15 cellular contexts compared by ENCODE assay signal in genomic region chr16:28413585-28413984, GRCh38. TPM values are rescaled to one million over a fixed set of nuclear protein-coding genes. Genes with fewer than 3 reads are reported as not detected.
"Had no signal": no experiment of that assay in that cellular context is flagged by ENCODE, and none has a peak within 500 bp of the region (broad histone marks: within the 10 kb centered on the region; RNA-seq: fewer than 3 reads in every experiment).

No MANE protein-coding gene starts in this region.

RNA-seq across cellular contexts. Expression of gene NPIPB6, which starts 50.3 kb away (rescaled TPM):
- total RNA-seq: dermis microvascular lymphatic vessel endothelial cell, kidney epithelial cell, mononuclear cell had no signal
- polyA plus RNA-seq: naive thymus-derived CD4-positive, alpha-beta T cell had no signal

RNA-seq across cellular contexts. Expression of gene NPIPB7, which starts 58.6 kb away (rescaled TPM):
- total RNA-seq: dermis microvascular lymphatic vessel endothelial cell, esophagus mucosa, esophagus squamous epithelium, gastrocnemius medialis, glomerular endothelial cell, heart right ventricle, kidney epithelial cell, left cardiac atrium, left lung, left ventricle myocardium superior, lung, mammary epithelial cell, mononuclear cell had no signal
- polyA plus RNA-seq: heart right ventricle; keratinocyte; mammary epithelial cell; naive thymus-derived CD4-positive, alpha-beta T cell had no signal
